ENCODE assay signal across 18 cellular contexts in genomic region chr9:79382468-79382867, GRCh38.
DNase-seq lines count a peak whose midpoint lies in the region; ATAC-seq and TF ChIP-seq lines count a peak whose summit lies in the region.
"Had no signal": no experiment of that assay in that cellular context is flagged by ENCODE, and none has a peak within 500 bp of the region (broad histone marks: within the 10 kb centered on the region; RNA-seq: fewer than 3 reads in every experiment).

No MANE protein-coding gene starts in this region.

- no peak overlapping the region for H3K9ac ChIP-seq in SK-N-SH

- H3K4me3 ChIP-seq in HEK293 (ENCODE audit: low read depth, low read length) (no peak overlapping the region), SK-N-SH (ENCODE audit: low read depth in 2 of 2, low read length in 1 of 2) (no peak overlapping the region)
- H3K4me3 ChIP-seq: ascending aorta, suprapubic skin had no signal

- H4K20me1 ChIP-seq in SK-N-SH (ENCODE audit: insufficient read depth): no peaks in the 10 kb centered on the region

- no peak for TF ChIP-seq CTCF in HEK293 (tag by site-specific recombination; IDR thresholded peaks at IDR 0.05)
- no peak for TF ChIP-seq CTCF in SK-N-SH (IDR thresholded peaks at IDR 0.05)

- H3K4me1 ChIP-seq in HEK293 (ENCODE audit: control insufficient read depth, insufficient read depth, low read length): no peaks in the 10 kb centered on the region
- H3K4me1 ChIP-seq in SK-N-SH (ENCODE audit: control insufficient read depth in 1 of 2, insufficient read depth in 2 of 2, low read depth in 1 of 2, low read length in 1 of 2): no peaks in the 10 kb centered on the region
- H3K4me1 ChIP-seq: ascending aorta had no signal

- in situ Hi-C loops in Caki2 (cut with HindIII; ENCODE audit: low pct_unique_long_range_greater_than_20kb, low sequenced_read_pairs): no loop called here

- H2AFZ ChIP-seq in SK-N-SH (ENCODE audit: low read depth): no peak overlapping the region

- POLR2A ChIA-PET in HEK293 (lab: Yijun Ruan, JAX): no interaction called here
- POLR2A ChIA-PET in SK-N-SH (lab: Yijun Ruan, JAX): no interaction called here

- H3K27me3 ChIP-seq in SK-N-SH (ENCODE audit: insufficient read depth): no peaks in the 10 kb centered on the region
- H3K27me3 ChIP-seq: ascending aorta, neutrophil, suprapubic skin had no signal

- H3K27ac ChIP-seq in HEK293 (ENCODE audit: extremely low read depth, low read depth, low read length) (no peak overlapping the region), SK-N-SH (ENCODE audit: low read depth in 2 of 2, low read length in 1 of 2) (no peak overlapping the region)
- H3K27ac ChIP-seq: ascending aorta, neutrophil, suprapubic skin had no signal

- H3F3A ChIP-seq in SK-N-SH (replicated peaks; ENCODE audit: insufficient read depth): no peaks in the 10 kb centered on the region

- TF ChIP-seq EP300 in SK-N-SH (IDR thresholded peaks at IDR 0.05; ENCODE audit: borderline replicate concordance in 1 of 2, low read depth in 1 of 2, low read length in 1 of 2): no peak

- CTCF ChIA-PET in HEK293 (lab: Yijun Ruan, JAX): no interaction called here
- CTCF ChIA-PET in SK-N-SH (lab: Yijun Ruan, JAX): no interaction called here

- H3K9me2 ChIP-seq in SK-N-SH: no peaks in the 10 kb centered on the region

- no peak for ATAC-seq in GM21619 (IDR thresholded peaks at IDR 0.05; ENCODE audit: unreplicated experiment)
- ATAC-seq: right cardiac atrium had no signal

- no peak overlapping the region for H3K4me2 ChIP-seq in SK-N-SH

- H3K36me3 ChIP-seq in HEK293 (ENCODE audit: control insufficient read depth in 2 of 2, insufficient read depth in 1 of 2, low read length in 2 of 2): no peaks in the 10 kb centered on the region
- H3K36me3 ChIP-seq in SK-N-SH (replicated peaks in 1 of 2; ENCODE audit: control insufficient read depth in 1 of 2, insufficient read depth in 2 of 2, low read length in 1 of 2): no peaks in the 10 kb centered on the region
- H3K36me3 ChIP-seq: ascending aorta, neutrophil, suprapubic skin had no signal

- no peak for TF ChIP-seq RAD21 in SK-N-SH (IDR thresholded peaks at IDR 0.05; ENCODE audit: low read length)

- H3K9me3 ChIP-seq in HEK293 (ENCODE audit: control insufficient read depth, insufficient read depth, low read depth, low read length) (no peaks in the 10 kb centered on the region), SK-N-SH (no peaks in the 10 kb centered on the region)
- H3K9me3 ChIP-seq: ascending aorta, neutrophil had no signal

- no peaks in the 10 kb centered on the region for H3K79me2 ChIP-seq in SK-N-SH (ENCODE audit: insufficient read depth)

- peak; percentile 27 for DNase-seq in Caki2 (ENCODE audit: low read depth)
- peak; percentile 58 for DNase-seq in NCI-H510A treated with DMSO at 0.1 percent for 48 hours (lab: John Stamatoyannopoulos, UW)
- DNase-seq in islet precursor cell: peak; percentile 69
- DNase-seq in GOT3 (lab: John Stamatoyannopoulos, UW): no peak
- DNase-seq in SK-N-SH: no peak
- DNase-seq in NCI-H1436 treated with DMSO at 0.1 percent for 48 hours (lab: John Stamatoyannopoulos, UW): no peak
- DNase-seq: activated CD4-positive, CD25-positive, alpha-beta regulatory T cell treated with anti-CD3 and anti-CD28 coated beads, Interleukin-2, amount 50 U/mL, for 72 hours; activated CD8-positive, alpha-beta memory T cell treated with anti-CD3 and anti-CD28 coated beads, Interleukin-2, amount 50 U/mL, for 48 hours; activated naive CD4-positive, alpha-beta T cell treated with Interleukin-2 at 50 U/mL for 16 hours; head of caudate nucleus; NCI-H446; right cardiac atrium; SIG-M5 had no signal

- WGBS in SK-N-SH (ENCODE audit: low lambda C conversion rate): 30% methylated on average over 2 of the region's 2 CpGs

TF ChIP-seq in HEK293, 187 proteins besides CTCF, POLR2A, EP300 and RAD21:
- TF ChIP-seq MZF1 (tag by site-specific recombination; IDR thresholded peaks at IDR 0.05; ENCODE audit: borderline replicate concordance) (peak; percentile 29; the same call in 1 of the 2 replicates), TRIM28 (IDR thresholded peaks at IDR 0.05; ENCODE audit: borderline replicate concordance, low read length) (peak; percentile 93), ZFP3 (tag by site-specific recombination; IDR thresholded peaks at IDR 0.05; ENCODE audit: low read depth) (no peak)

TF ChIP-seq in SK-N-SH, 30 proteins besides CTCF, POLR2A, EP300 and RAD21:
- TF ChIP-seq SIN3A (IDR thresholded peaks at IDR 0.05; ENCODE audit: borderline replicate concordance, low read depth, low read length) (no peak), ELF1 (IDR thresholded peaks at IDR 0.05) (no peak), RXRA (IDR thresholded peaks at IDR 0.05; ENCODE audit: borderline replicate concordance, low read depth) (no peak), TAF1 (IDR thresholded peaks at IDR 0.05; ENCODE audit: borderline replicate concordance, low read depth, low read length) (no peak), POLR2AphosphoS5 (IDR thresholded peaks at IDR 0.05; ENCODE audit: low read depth, low read length) (no peak), REST (IDR thresholded peaks at IDR 0.05; ENCODE audit: low read depth, low read length) (no peak), NRF1 (IDR thresholded peaks at IDR 0.05; ENCODE audit: low read depth, low read length) (no peak), USF1 (IDR thresholded peaks at IDR 0.05; ENCODE audit: borderline replicate concordance, low read depth) (no peak), RCOR1 (IDR thresholded peaks at IDR 0.05; ENCODE audit: low read length) (no peak), RFX5 (IDR thresholded peaks at IDR 0.05; ENCODE audit: low read length) (no peak), PBX3 (IDR thresholded peaks at IDR 0.05) (no peak), TEAD4 (IDR thresholded peaks at IDR 0.05; ENCODE audit: borderline replicate concordance, insufficient read depth) (no peak)
TF ChIP-seq in SK-N-SH: peak in this region for 0.

Comparison
In these comparisons a context has a peak if more than half of its experiments do, and no peak if none do; other contexts are left out.
1. DNase-seq: peak in Caki2 (single experiment), NCI-H510A treated with DMSO at 0.1 percent for 48 hours (single experiment) and islet precursor cell (single experiment); none in GOT3 (single experiment), SK-N-SH (single experiment) and NCI-H1436 treated with DMSO at 0.1 percent for 48 hours (single experiment).